In genomic region chr19:7866399-7867091, GRCh38 we compare ENCODE assay signal across 19 cellular contexts. TPM values are rescaled to one million over a fixed set of nuclear protein-coding genes. Genes with fewer than 3 reads are reported as not detected.
"Had no signal": no experiment of that assay in that cellular context is flagged by ENCODE, and none has a peak within 500 bp of the region (broad histone marks: within the 10 kb centered on the region; RNA-seq: fewer than 3 reads in every experiment).

No MANE protein-coding gene starts in this region.

- H3K9me3 Mint-ChIP-seq: nephron progenitor cell had no signal

- H3K9me3 ChIP-seq: body of pancreas, ovary, tibial artery, uterus had no signal

- H3K4me3 ChIP-seq: body of pancreas, ovary, tibial artery, uterus had no signal

- H3K27me3 Mint-ChIP-seq: activated naive CD8-positive, alpha-beta T cell had no signal

- H3K27ac Mint-ChIP-seq: activated naive CD8-positive, alpha-beta T cell; nephron progenitor cell; stimulated activated memory B cell treated with anti-CD40 and anti-IgM and Interleukin-4, amounts not matched to agents 10 μg/mL and 1 μg/mL and 100 μg/mL, for 72 hours had no signal

- H3K36me3 ChIP-seq: ovary, uterus had no signal

- DNase-seq: activated CD4-positive, alpha-beta T cell treated with anti-CD3 and anti-CD28 coated beads, Interleukin-2, amount 50 U/mL, for 1 hour; activated CD8-positive, alpha-beta memory T cell treated with anti-CD3 and anti-CD28 coated beads for 24 hours; activated gamma-delta T cell treated with Interleukin-2 at 50 U/mL for 16 hours; amniotic stem cell; body of pancreas; effector memory CD4-positive, alpha-beta T cell; foreskin keratinocyte; glutamatergic neuron; kidney glomerular epithelial cell; mesendoderm; nephron progenitor cell; stimulated activated CD4-positive, alpha-beta T cell treated with anti-CD3 and anti-CD28 coated beads, Interleukin-1b, Interleukin-23, amount 100 ng/mL, for 48 hours; tibial artery; uterus had no signal

- H3K27me3 ChIP-seq: body of pancreas, ovary, uterus had no signal

- H3K4me1 ChIP-seq: foreskin keratinocyte had no signal

- H3K27ac ChIP-seq: foreskin keratinocyte, ovary, tibial artery, uterus had no signal

- H3K4me3 Mint-ChIP-seq: activated naive CD8-positive, alpha-beta T cell; central memory CD8-positive, alpha-beta T cell; nephron progenitor cell; stimulated activated memory B cell treated with anti-CD40 and anti-IgM and Interleukin-4, amounts not matched to agents 10 μg/mL and 1 μg/mL and 100 μg/mL, for 72 hours had no signal

- ATAC-seq: body of pancreas; foreskin keratinocyte; stimulated activated memory B cell treated with anti-CD40 and anti-IgM and Interleukin-4, amounts not matched to agents 10 μg/mL and 1 μg/mL and 100 μg/mL, for 72 hours had no signal

- H3K36me3 Mint-ChIP-seq: activated naive CD8-positive, alpha-beta T cell had no signal

RNA-seq across cellular contexts. Expression of gene PRR36, which starts 7.6 kb away (rescaled TPM):
- total RNA-seq: foreskin keratinocyte, liver had no signal
